26 cellular contexts compared by ENCODE assay signal in genomic region chr22:43166132-43166930, GRCh38. TPM values are rescaled to one million over a fixed set of nuclear protein-coding genes. Genes with fewer than 3 reads are reported as not detected.
"Had no signal": no experiment of that assay in that cellular context is flagged by ENCODE, and none has a peak within 500 bp of the region (broad histone marks: within the 10 kb centered on the region; RNA-seq: fewer than 3 reads in every experiment).

No MANE protein-coding gene starts in this region.

- H3K4me3 ChIP-seq: ascending aorta, body of pancreas, MG63, SJSA1 had no signal

- H3K4me1 Mint-ChIP-seq: activated CD4-positive, alpha-beta T cell treated with anti-CD3 and anti-CD28 coated beads for 36 hours; activated naive CD4-positive, alpha-beta T cell treated with anti-CD3 and anti-CD28 coated beads, Interleukin-2, amount 50 U/mL, for 24 hours; activated naive CD8-positive, alpha-beta T cell treated with anti-CD3 and anti-CD28 coated beads, Interleukin-2, amount 50 U/mL, for 24 hours had no signal

- ATAC-seq: activated CD4-positive, alpha-beta T cell treated with anti-CD3 and anti-CD28 coated beads for 36 hours; activated naive CD8-positive, alpha-beta T cell treated with anti-CD3 and anti-CD28 coated beads, Interleukin-2, amount 50 U/mL, for 24 hours; body of pancreas; Panc1 had no signal

- H3K4me1 ChIP-seq: ascending aorta, body of pancreas, SJSA1 had no signal

- H3K27me3 Mint-ChIP-seq: activated CD4-positive, alpha-beta memory T cell treated with anti-CD3 and anti-CD28 coated beads, Interleukin-2, amount 10 ng/mL, durations not matched to agents 7 days and 5 days; activated CD4-positive, alpha-beta T cell treated with anti-CD3 and anti-CD28 coated beads for 36 hours; activated naive CD4-positive, alpha-beta T cell treated with anti-CD3 and anti-CD28 coated beads, Interleukin-2, amount 50 U/mL, for 24 hours; activated naive CD8-positive, alpha-beta T cell treated with anti-CD3 and anti-CD28 coated beads, Interleukin-2, amount 50 U/mL, for 24 hours had no signal

- DNase-seq: activated CD4-positive, alpha-beta memory T cell treated with anti-CD3 and anti-CD28 coated beads, Interleukin-2, amount 10 ng/mL, durations not matched to agents 7 days and 5 days; activated CD4-positive, alpha-beta T cell treated with anti-CD3 and anti-CD28 coated beads for 36 hours; activated CD4-positive, alpha-beta T cell treated with anti-CD3 and anti-CD28 coated beads, Interleukin-2, amount 50 U/mL, for 1 hour; activated CD4-positive, CD25-positive, alpha-beta regulatory T cell; activated naive CD8-positive, alpha-beta T cell treated with anti-CD3 and anti-CD28 coated beads, Interleukin-2, amount 50 U/mL, for 24 hours; activated T-cell treated with anti-CD3 and anti-CD28 coated beads for 4 hours; amniotic stem cell; body of pancreas; central memory CD4-positive, alpha-beta T cell; MG63; NCI-H1105; NCI-H1436; NCI-H187; NCI-H2081; NCI-H510A treated with DMSO at 0.1 percent for 48 hours; NCI-H69; NK-92 treated with Interleukin-12 subunit alpha and Interleukin-12 subunit beta, amount 100 ng/mL, for 24 hours; OCI-M1; RPMI8226; SHP77; T-helper 9 cell had no signal

- H3K27ac ChIP-seq: ascending aorta, body of pancreas, SJSA1 had no signal

- H3K9me3 ChIP-seq: ascending aorta, body of pancreas, MG63, SJSA1 had no signal

- H3K4me3 Mint-ChIP-seq: activated CD4-positive, alpha-beta memory T cell treated with anti-CD3 and anti-CD28 coated beads, Interleukin-2, amount 10 ng/mL, durations not matched to agents 7 days and 5 days; activated CD4-positive, alpha-beta T cell treated with anti-CD3 and anti-CD28 coated beads for 36 hours; activated naive CD4-positive, alpha-beta T cell treated with anti-CD3 and anti-CD28 coated beads, Interleukin-2, amount 50 U/mL, for 24 hours; activated naive CD8-positive, alpha-beta T cell treated with anti-CD3 and anti-CD28 coated beads, Interleukin-2, amount 50 U/mL, for 24 hours; T-helper 1 cell treated with Interleukin-12 subunit alpha and Interleukin-12 subunit beta and Interleukin-4 antibody, amounts not matched to agents 30 μg/mL and 1 μg/mL, for 36 hours had no signal

- H3K27ac Mint-ChIP-seq: activated CD4-positive, alpha-beta memory T cell treated with anti-CD3 and anti-CD28 coated beads, Interleukin-2, amount 10 ng/mL, durations not matched to agents 7 days and 5 days; activated CD4-positive, alpha-beta T cell treated with anti-CD3 and anti-CD28 coated beads for 36 hours; activated naive CD4-positive, alpha-beta T cell treated with anti-CD3 and anti-CD28 coated beads, Interleukin-2, amount 50 U/mL, for 24 hours; activated naive CD8-positive, alpha-beta T cell treated with anti-CD3 and anti-CD28 coated beads, Interleukin-2, amount 50 U/mL, for 24 hours; T-helper 1 cell treated with Interleukin-12 subunit alpha and Interleukin-12 subunit beta and Interleukin-4 antibody, amounts not matched to agents 30 μg/mL and 1 μg/mL, for 36 hours had no signal

- H3K9me3 Mint-ChIP-seq: activated CD4-positive, alpha-beta memory T cell treated with anti-CD3 and anti-CD28 coated beads, Interleukin-2, amount 10 ng/mL, durations not matched to agents 7 days and 5 days; activated naive CD4-positive, alpha-beta T cell treated with anti-CD3 and anti-CD28 coated beads, Interleukin-2, amount 50 U/mL, for 24 hours; activated naive CD8-positive, alpha-beta T cell treated with anti-CD3 and anti-CD28 coated beads, Interleukin-2, amount 50 U/mL, for 24 hours; T-helper 1 cell treated with Interleukin-12 subunit alpha and Interleukin-12 subunit beta and Interleukin-4 antibody, amounts not matched to agents 30 μg/mL and 1 μg/mL, for 36 hours had no signal

- H3K27me3 ChIP-seq: ascending aorta, body of pancreas, MG63, SJSA1 had no signal

RNA-seq across cellular contexts. Expression of gene BIK, which starts 55.8 kb away (rescaled TPM):
- total RNA-seq: ascending aorta had no signal
